In the genomic region with DNA sequence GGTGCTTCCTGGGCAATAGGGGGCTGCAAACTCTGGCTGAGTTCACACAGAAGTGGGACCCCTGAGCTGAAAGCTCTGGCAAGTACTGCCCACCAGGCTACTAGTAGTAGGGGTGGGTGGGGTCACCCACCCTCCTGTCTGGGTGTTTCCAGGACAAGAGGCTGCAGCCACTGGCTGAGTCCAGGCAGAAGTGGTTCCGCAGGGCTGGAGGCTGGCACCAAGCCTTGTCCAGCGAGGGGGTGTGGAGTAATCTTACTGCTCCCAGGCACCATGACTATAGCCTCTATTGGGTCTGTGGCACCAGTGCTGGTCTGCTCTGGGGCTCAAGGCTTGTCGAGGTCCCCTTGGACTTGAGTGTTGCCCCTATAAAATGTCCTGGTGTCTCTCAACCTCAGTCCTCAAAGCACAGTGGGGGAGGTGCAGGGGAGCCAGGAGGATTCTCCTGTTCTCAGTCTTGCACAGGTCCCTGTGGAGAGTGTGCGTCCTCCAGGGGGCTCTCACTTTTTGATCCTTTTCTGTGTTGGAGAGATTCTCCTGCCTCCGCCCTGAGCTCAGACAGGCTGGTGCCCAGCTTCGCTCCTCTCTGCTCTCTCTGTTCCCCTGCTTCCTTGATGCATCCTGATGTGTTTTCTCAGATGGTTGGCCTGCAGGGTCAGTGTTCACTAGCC, we compare ENCODE assay signal across 2 cellular contexts.
A peak's percentile ranks its signal among the peaks of the same experiment; 100 is the strongest.
TF ChIP-seq lines count a peak whose summit lies in the region.

No MANE protein-coding gene starts in this region.

TF ChIP-seq in K562, 482 proteins besides CTCF, POLR2A, EP300 and RAD21:
- TF ChIP-seq, protein P1, sequence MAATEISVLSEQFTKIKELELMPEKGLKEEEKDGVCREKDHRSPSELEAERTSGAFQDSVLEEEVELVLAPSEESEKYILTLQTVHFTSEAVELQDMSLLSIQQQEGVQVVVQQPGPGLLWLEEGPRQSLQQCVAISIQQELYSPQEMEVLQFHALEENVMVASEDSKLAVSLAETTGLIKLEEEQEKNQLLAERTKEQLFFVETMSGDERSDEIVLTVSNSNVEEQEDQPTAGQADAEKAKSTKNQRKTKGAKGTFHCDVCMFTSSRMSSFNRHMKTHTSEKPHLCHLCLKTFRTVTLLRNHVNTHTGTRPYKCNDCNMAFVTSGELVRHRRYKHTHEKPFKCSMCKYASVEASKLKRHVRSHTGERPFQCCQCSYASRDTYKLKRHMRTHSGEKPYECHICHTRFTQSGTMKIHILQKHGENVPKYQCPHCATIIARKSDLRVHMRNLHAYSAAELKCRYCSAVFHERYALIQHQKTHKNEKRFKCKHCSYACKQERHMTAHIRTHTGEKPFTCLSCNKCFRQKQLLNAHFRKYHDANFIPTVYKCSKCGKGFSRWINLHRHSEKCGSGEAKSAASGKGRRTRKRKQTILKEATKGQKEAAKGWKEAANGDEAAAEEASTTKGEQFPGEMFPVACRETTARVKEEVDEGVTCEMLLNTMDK (IDR thresholded peaks at IDR 0.05; ENCODE audit: borderline replicate concordance, insufficient read depth, low read depth, low read length, poor library complexity, severe bottlenecking), result peak; percentile 32
- TF ChIP-seq SP1 (CRISPR knock-in tag; IDR thresholded peaks at IDR 0.05) (no peak), ZNF224 (CRISPR knock-in tag; IDR thresholded peaks at IDR 0.05) (no peak)

TF ChIP-seq in SK-N-SH, 30 proteins besides CTCF, POLR2A, EP300 and RAD21 (continued from another document):
- TF ChIP-seq, protein P2, sequence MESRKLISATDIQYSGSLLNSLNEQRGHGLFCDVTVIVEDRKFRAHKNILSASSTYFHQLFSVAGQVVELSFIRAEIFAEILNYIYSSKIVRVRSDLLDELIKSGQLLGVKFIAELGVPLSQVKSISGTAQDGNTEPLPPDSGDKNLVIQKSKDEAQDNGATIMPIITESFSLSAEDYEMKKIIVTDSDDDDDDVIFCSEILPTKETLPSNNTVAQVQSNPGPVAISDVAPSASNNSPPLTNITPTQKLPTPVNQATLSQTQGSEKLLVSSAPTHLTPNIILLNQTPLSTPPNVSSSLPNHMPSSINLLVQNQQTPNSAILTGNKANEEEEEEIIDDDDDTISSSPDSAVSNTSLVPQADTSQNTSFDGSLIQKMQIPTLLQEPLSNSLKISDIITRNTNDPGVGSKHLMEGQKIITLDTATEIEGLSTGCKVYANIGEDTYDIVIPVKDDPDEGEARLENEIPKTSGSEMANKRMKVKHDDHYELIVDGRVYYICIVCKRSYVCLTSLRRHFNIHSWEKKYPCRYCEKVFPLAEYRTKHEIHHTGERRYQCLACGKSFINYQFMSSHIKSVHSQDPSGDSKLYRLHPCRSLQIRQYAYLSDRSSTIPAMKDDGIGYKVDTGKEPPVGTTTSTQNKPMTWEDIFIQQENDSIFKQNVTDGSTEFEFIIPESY (IDR thresholded peaks at IDR 0.05; ENCODE audit: borderline replicate concordance, low read depth), result no peak
- TF ChIP-seq RXRA (IDR thresholded peaks at IDR 0.05; ENCODE audit: borderline replicate concordance, low read depth), result no peak
- no peak for TF ChIP-seq POLR2AphosphoS5 (IDR thresholded peaks at IDR 0.05; ENCODE audit: low read depth, low read length)
